ENCODE assay signal across 8 cellular contexts in genomic region chr19:7550987-7551761, GRCh38. TPM values are rescaled to one million over a fixed set of nuclear protein-coding genes. Genes with fewer than 3 reads are reported as not detected.
A peak's percentile ranks its signal among the peaks of the same experiment; 100 is the strongest.
DNase-seq lines count a peak whose midpoint lies in the region; ATAC-seq, FAIRE-seq and TF ChIP-seq lines count a peak whose summit lies in the region.

No MANE protein-coding gene starts in this region.

- no peaks in the 10 kb centered on the region for H3K27me3 Mint-ChIP-seq in natural killer cell (ENCODE audit: low read depth in 2 of 2)

- H3K4me3 Mint-ChIP-seq in natural killer cell = no peak overlapping the region

- intact Hi-C loops in natural killer cell (cut with micrococcal nuclease) = no loop called here

- 0 out of 2 replicates have a peak, but pooled peaks cover 4% of the 10 kb centered on the region for H3K36me3 ChIP-seq in GM23248 (ENCODE audit: low read depth)

- H3K4me1 Mint-ChIP-seq in natural killer cell = peaks cover 5 to 9% of the 10 kb centered on the region in 2 donors

- H3K27ac Mint-ChIP-seq in natural killer cell = no peak overlapping the region

- H3K4me2 ChIP-seq in A549 (no peak overlapping the region), GM23248 (ENCODE audit: unreplicated experiment) (no peak overlapping the region)

- no peak for TF ChIP-seq POLR2A in A549 (IDR thresholded peaks at IDR 0.05; ENCODE audit: low read length)

- H3K9me2 ChIP-seq in GM23248 (ENCODE audit: insufficient read depth) = no peaks in the 10 kb centered on the region

- H3K4me3 ChIP-seq in A549 = no peak overlapping the region
- H3K4me3 ChIP-seq in GM23248 = no peak overlapping the region

- CTCF ChIA-PET in A549 (lab: Yijun Ruan, JAX) = interaction anchor here (0.8 to 1.1 kb wide), 2 partner anchors 17 to 281 kb away, joined by 3 read pairs; no protein-coding TSS in a partner anchor

- H3K27ac ChIP-seq in A549 (no peak overlapping the region), GM23248 (no peak overlapping the region)

- H3K4me1 ChIP-seq in A549 = no peaks in the 10 kb centered on the region
- H3K4me1 ChIP-seq in GM23248 (ENCODE audit: insufficient read depth) = no peaks in the 10 kb centered on the region

- no peaks in the 10 kb centered on the region for H3K9me3 ChIP-seq in A549
- H3K9me3 ChIP-seq in GM23248 (ENCODE audit: low read depth) = no peaks in the 10 kb centered on the region

- POLR2A ChIA-PET in A549 (lab: Yijun Ruan, JAX) = no interaction called here

- H3K9me3 Mint-ChIP-seq in natural killer cell = no peaks in the 10 kb centered on the region

- peak in 1 of 2 experiments; percentile 62 for DNase-seq in A549 (ENCODE audit: low read depth in 1 of 2, low spot score in 1 of 2)
- peak; percentile 53 for DNase-seq in GM23248
- peak; percentile 12 for DNase-seq in activated CD4-positive, alpha-beta T cell treated with anti-CD3 and anti-CD28 coated beads, Interleukin-2, amount 50 U/mL, for 1 hour
- peak; percentile 22 for DNase-seq in fibroblast of the conjunctiva (ENCODE audit: low read depth)
- no peak for DNase-seq in natural killer cell
- DNase-seq in A172 (ENCODE audit: low spot score) = no peak

- TF ChIP-seq CTCF in A549 (IDR thresholded peaks at IDR 0.05) (no peak), natural killer cell (IDR thresholded peaks at IDR 0.05) (no peak)

- H3K9ac ChIP-seq in GM23248 = no peak overlapping the region

- H3K36me3 Mint-ChIP-seq in natural killer cell = no peaks in the 10 kb centered on the region

- TF ChIP-seq RAD21 in A549 (conservative IDR thresholded peaks at IDR 0.05 in 1 of 2, IDR thresholded peaks at IDR 0.05 in 1 of 2) = no peak

- in situ Hi-C loops in GM23248 (cut with MboI) = no loop called here

- ATAC-seq in A549 (peak; percentile 40 to 72; a peak in 3 of 6 replicates), natural killer cell (peak; percentile 44 to 77 (median 74)), HG03196 (IDR thresholded peaks at IDR 0.05; ENCODE audit: unreplicated experiment) (no peak), GM21528 (IDR thresholded peaks at IDR 0.05; ENCODE audit: low FRiP score, unreplicated experiment) (no peak)

- H3K79me2 ChIP-seq in GM23248 (ENCODE audit: insufficient read depth) = no peaks in the 10 kb centered on the region

- WGBS in A549 (ENCODE audit: missing lambda C conversion rate) = 89% methylated on average over 13 of the region's 51 CpGs
- 49 to 53% methylated on average over 42 to 44 of the region's 51 CpGs for WGBS in GM23248 (ENCODE audit: low coverage in 1 of 2, low lambda C conversion rate in 2 of 2, missing lambda C conversion rate in 2 of 2), 2 experiments

- no peak for FAIRE-seq in A549 (lab: Jason Lieb, UNC)

- H2AFZ ChIP-seq in GM23248 = no peak overlapping the region

- no peak for TF ChIP-seq EP300 in A549 (IDR thresholded peaks at IDR 0.05)

- H3K27me3 ChIP-seq in GM23248 (replicated peaks; ENCODE audit: insufficient read depth) = no peaks in the 10 kb centered on the region

- H4K20me1 ChIP-seq in GM23248 (ENCODE audit: insufficient read depth) = no peaks in the 10 kb centered on the region

- H3F3A ChIP-seq in GM23248 (ENCODE audit: insufficient read depth) = no peaks in the 10 kb centered on the region

TF ChIP-seq in A549, 52 proteins besides CTCF, POLR2A, EP300 and RAD21 (continues in another document):
- TF ChIP-seq, protein P1, sequence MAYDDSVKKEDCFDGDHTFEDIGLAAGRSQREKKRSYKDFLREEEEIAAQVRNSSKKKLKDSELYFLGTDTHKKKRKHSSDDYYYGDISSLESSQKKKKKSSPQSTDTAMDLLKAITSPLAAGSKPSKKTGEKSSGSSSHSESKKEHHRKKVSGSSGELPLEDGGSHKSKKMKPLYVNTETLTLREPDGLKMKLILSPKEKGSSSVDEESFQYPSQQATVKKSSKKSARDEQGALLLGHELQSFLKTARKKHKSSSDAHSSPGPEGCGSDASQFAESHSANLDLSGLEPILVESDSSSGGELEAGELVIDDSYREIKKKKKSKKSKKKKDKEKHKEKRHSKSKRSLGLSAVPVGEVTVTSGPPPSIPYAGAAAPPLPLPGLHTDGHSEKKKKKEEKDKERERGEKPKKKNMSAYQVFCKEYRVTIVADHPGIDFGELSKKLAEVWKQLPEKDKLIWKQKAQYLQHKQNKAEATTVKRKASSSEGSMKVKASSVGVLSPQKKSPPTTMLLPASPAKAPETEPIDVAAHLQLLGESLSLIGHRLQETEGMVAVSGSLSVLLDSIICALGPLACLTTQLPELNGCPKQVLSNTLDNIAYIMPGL (CRISPR knock-in tag; IDR thresholded peaks at IDR 0.05; ENCODE audit: borderline replicate concordance) = no peak
- TF ChIP-seq HEYL (CRISPR knock-in tag; IDR thresholded peaks at IDR 0.05) (no peak), CHD4 (IDR thresholded peaks at IDR 0.05; ENCODE audit: borderline replicate concordance) (no peak), CEBPB (IDR thresholded peaks at IDR 0.05) (no peak), MAFK (IDR thresholded peaks at IDR 0.05; ENCODE audit: partially characterized antibody) (no peak), HOXB5 (CRISPR knock-in tag; IDR thresholded peaks at IDR 0.05) (no peak), KDM1A (IDR thresholded peaks at IDR 0.05; ENCODE audit: low read depth) (no peak), NFE2L2 (conservative IDR thresholded peaks at IDR 0.05; ENCODE audit: low read length) (no peak), NPAS2 (CRISPR knock-in tag; IDR thresholded peaks at IDR 0.05; ENCODE audit: borderline replicate concordance) (no peak), ZSCAN20 (CRISPR knock-in tag; IDR thresholded peaks at IDR 0.05) (no peak), CBX8 (IDR thresholded peaks at IDR 0.05) (no peak), POLR2AphosphoS2 (conservative IDR thresholded peaks at IDR 0.05; ENCODE audit: low read length) (no peak)
- TF ChIP-seq, protein P2, sequence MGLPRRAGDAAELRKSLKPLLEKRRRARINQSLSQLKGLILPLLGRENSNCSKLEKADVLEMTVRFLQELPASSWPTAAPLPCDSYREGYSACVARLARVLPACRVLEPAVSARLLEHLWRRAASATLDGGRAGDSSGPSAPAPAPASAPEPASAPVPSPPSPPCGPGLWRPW (IDR thresholded peaks at IDR 0.05) = no peak
- TF ChIP-seq, protein P3, sequence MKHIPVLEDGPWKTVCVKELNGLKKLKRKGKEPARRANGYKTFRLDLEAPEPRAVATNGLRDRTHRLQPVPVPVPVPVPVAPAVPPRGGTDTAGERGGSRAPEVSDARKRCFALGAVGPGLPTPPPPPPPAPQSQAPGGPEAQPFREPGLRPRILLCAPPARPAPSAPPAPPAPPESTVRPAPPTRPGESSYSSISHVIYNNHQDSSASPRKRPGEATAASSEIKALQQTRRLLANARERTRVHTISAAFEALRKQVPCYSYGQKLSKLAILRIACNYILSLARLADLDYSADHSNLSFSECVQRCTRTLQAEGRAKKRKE (CRISPR knock-in tag; IDR thresholded peaks at IDR 0.05; ENCODE audit: low read depth) = no peak

RNA-seq across cellular contexts. Expression of gene PNPLA6, which starts 15.7 kb away (rescaled TPM):
- polyA plus RNA-seq in A549 (2011; rRNA removed) (13.8 and 17.0 TPM in 2 replicates), A549 (2017; fragmentation: RNase III; extraction: RNeasy Plus Mini Kit Qiagen cat#74134 plus additional on column Dnase treatment) (40.8 to 66.1 TPM (median 58.1 TPM) in 3 replicates), GM23248 (2016; fragmentation: Nextera tagmentation; extraction: Ambion mirVana) (65.0 and 67.2 TPM in 2 replicates)
- 34.6 and 42.8 TPM in 2 replicates for polyA plus RNA-seq in A549 (2012; cell fraction: cytosol; rRNA removed)
- 113 and 195 TPM in 2 replicates for polyA plus RNA-seq in A549 (2012; cell fraction: nucleus; rRNA removed)
- polyA minus RNA-seq in A549 (2011; rRNA and poly(A)+ RNA removed) = 16.0 and 36.0 TPM in 2 replicates
- 86.6 and 116 TPM in 2 replicates for total RNA-seq in GM23248 (2014; rRNA removed; shearing (Covaris generic))
- 100 to 1,000 TPM; 118 to 190 (median 125) TPM for total RNA-seq in natural killer cell
- 105 and 138 TPM in 2 replicates for total RNA-seq in A172 (2014; rRNA removed; shearing (Covaris generic))

RNA-seq across cellular contexts. Expression of gene MCOLN1, which starts 28.8 kb away (rescaled TPM):
- polyA plus RNA-seq in A549 (2011; rRNA removed) (13.1 and 13.5 TPM in 2 replicates), A549 (2017; fragmentation: RNase III; extraction: RNeasy Plus Mini Kit Qiagen cat#74134 plus additional on column Dnase treatment) (8.4 to 13.4 TPM (median 12.6 TPM) in 3 replicates), GM23248 (2016; fragmentation: Nextera tagmentation; extraction: Ambion mirVana) (28.6 TPM in 2 replicates)
- polyA plus RNA-seq in A549 (2012; cell fraction: cytosol; rRNA removed) = 25.7 and 30.5 TPM in 2 replicates
- 51.4 and 70.4 TPM in 2 replicates for polyA plus RNA-seq in A549 (2012; cell fraction: nucleus; rRNA removed)
- polyA minus RNA-seq in A549 (2011; rRNA and poly(A)+ RNA removed) = 14.0 and 21.5 TPM in 2 replicates
- 4.9 and 5.9 TPM in 2 replicates for total RNA-seq in GM23248 (2014; rRNA removed; shearing (Covaris generic))
- 10 to 100 TPM; 22.9 to 37.6 (median 27.8) TPM for total RNA-seq in natural killer cell
- total RNA-seq in A172 (2014; rRNA removed; shearing (Covaris generic)) = 3.1 and 5.0 TPM in 2 replicates

RNA-seq across cellular contexts. Expression of gene ZNF358, which starts 35.3 kb away (rescaled TPM):
- polyA plus RNA-seq in A549 (2011; rRNA removed) (9.5 and 9.9 TPM in 2 replicates), A549 (2017; fragmentation: RNase III; extraction: RNeasy Plus Mini Kit Qiagen cat#74134 plus additional on column Dnase treatment) (10.7 to 15.4 TPM (median 14.0 TPM) in 3 replicates), GM23248 (2016; fragmentation: Nextera tagmentation; extraction: Ambion mirVana) (11.4 and 12.0 TPM in 2 replicates)
- polyA plus RNA-seq in A549 (2012; cell fraction: cytosol; rRNA removed) = 11.7 and 14.4 TPM in 2 replicates
- 13.4 and 14.1 TPM in 2 replicates for polyA plus RNA-seq in A549 (2012; cell fraction: nucleus; rRNA removed)
- polyA minus RNA-seq in A549 (2011; rRNA and poly(A)+ RNA removed) = 10.7 and 14.3 TPM in 2 replicates
- 51.1 and 56.3 TPM in 2 replicates for total RNA-seq in GM23248 (2014; rRNA removed; shearing (Covaris generic))
- total RNA-seq in natural killer cell = 10 to 100 TPM in 2 of 3 donors, 1 to 10 TPM in 1; 9.8 to 11.6 (median 10.9) TPM
- total RNA-seq in A172 (2014; rRNA removed; shearing (Covaris generic)) = 47.8 and 72.7 TPM in 2 replicates

RNA-seq across cellular contexts. Expression of gene CAMSAP3, which starts 44.5 kb away (rescaled TPM):
- polyA plus RNA-seq in A549 (2011; rRNA removed) (0.81 and 1.3 TPM in 2 replicates), A549 (2017; fragmentation: RNase III; extraction: RNeasy Plus Mini Kit Qiagen cat#74134 plus additional on column Dnase treatment) (2.4 to 3.6 TPM (median 2.9 TPM) in 3 replicates), GM23248 (2016; fragmentation: Nextera tagmentation; extraction: Ambion mirVana) (not detected in 2 replicates)
- polyA plus RNA-seq in A549 (2012; cell fraction: cytosol; rRNA removed) = 2.4 and 3.2 TPM in 2 replicates
- 6.8 and 10.1 TPM in 2 replicates for polyA plus RNA-seq in A549 (2012; cell fraction: nucleus; rRNA removed)
- 0.79 and 1.5 TPM in 2 replicates for polyA minus RNA-seq in A549 (2011; rRNA and poly(A)+ RNA removed)
- total RNA-seq in GM23248 (2014; rRNA removed; shearing (Covaris generic)) = not detected in 2 replicates
- total RNA-seq in natural killer cell = under 1 TPM in 2 of 3 donors, not detected in 1; 0.24 to 0.34 TPM
- 1.5 and 2.6 TPM in 2 replicates for total RNA-seq in A172 (2014; rRNA removed; shearing (Covaris generic))

Comparison
In these comparisons a context has a peak if more than half of its experiments do, and no peak if none do; other contexts are left out.
1. ATAC-seq: peak in A549 (2 of 2) and natural killer cell (3 of 3); none in HG03196 (single experiment) and GM21528 (single experiment).
2. DNase-seq: peak in GM23248 (single experiment), activated CD4-positive, alpha-beta T cell treated with anti-CD3 and anti-CD28 coated beads, Interleukin-2, amount 50 U/mL, for 1 hour (single experiment) and fibroblast of the conjunctiva (single experiment); none in natural killer cell (single experiment) and A172 (single experiment).